In the genomic region with DNA sequence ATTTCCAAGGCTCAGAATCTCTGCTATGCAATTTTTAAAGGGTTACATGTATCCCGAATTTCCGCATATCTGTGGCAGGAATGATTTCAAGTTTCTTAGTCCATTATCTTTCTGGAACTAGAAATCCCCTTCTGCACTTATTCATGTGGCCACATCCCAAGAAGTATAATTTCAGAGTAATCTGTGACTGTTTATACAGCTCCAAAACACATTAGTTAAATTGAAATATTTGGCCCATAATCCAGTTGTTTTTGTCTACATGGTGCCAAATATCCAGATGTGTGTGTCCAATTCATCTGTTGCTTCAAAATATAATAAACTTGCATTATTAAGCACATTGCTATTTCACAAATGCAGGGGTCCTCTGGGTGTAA, we compare ENCODE assay signal across 17 cellular contexts.
DNase-seq lines count a peak whose midpoint lies in the region; ATAC-seq and TF ChIP-seq lines count a peak whose summit lies in the region.
"Had no signal": no experiment of that assay in that cellular context is flagged by ENCODE, and none has a peak within 500 bp of the region (broad histone marks: within the 10 kb centered on the region; RNA-seq: fewer than 3 reads in every experiment).

No MANE protein-coding gene starts in this region.

- no peak for TF ChIP-seq EP300 in transverse colon (IDR thresholded peaks at IDR 0.05; ENCODE audit: low read depth)

- ATAC-seq in body of pancreas, result peak; percentile 33
- peak; percentile 81 for ATAC-seq in Right ventricle myocardium superior (ENCODE audit: poor library complexity)
- no peak for ATAC-seq in PC-3

- H3K4me3 ChIP-seq in body of pancreas (no peak overlapping the region), osteoblast (ENCODE audit: insufficient read depth, low read length) (no peak overlapping the region), transverse colon (no peak overlapping the region), testis (no peak overlapping the region), PC-3 (ENCODE audit: low read length) (no peak overlapping the region)

- BruUV-seq in PC-3 (replicated peaks; lab: Mats Ljungman, UMichigan), result no TSS peak

- TF ChIP-seq CTCF in body of pancreas (IDR thresholded peaks at IDR 0.05) (no peak), osteoblast (IDR thresholded peaks at IDR 0.05; ENCODE audit: extremely low read depth, low read depth, low read length) (no peak), transverse colon (IDR thresholded peaks at IDR 0.05) (no peak), testis (IDR thresholded peaks at IDR 0.05) (no peak), PC-3 (conservative IDR thresholded peaks at IDR 0.05; ENCODE audit: low read depth, low read length) (no peak)

- H3K9me2 ChIP-seq in PC-3 (replicated peaks; ENCODE audit: low read length), result no peaks in the 10 kb centered on the region

- no peaks in the 10 kb centered on the region for H3F3A ChIP-seq in PC-3 (ENCODE audit: low read length, unreplicated experiment)

- H3K4me2 ChIP-seq in osteoblast (ENCODE audit: insufficient read depth, low read length) (peak overlapping the region; percentile 9), PC-3 (ENCODE audit: low read length) (no peak overlapping the region)

- no peaks in the 10 kb centered on the region for H3K79me2 ChIP-seq in osteoblast (ENCODE audit: insufficient read depth, low read length)
- H3K79me2 ChIP-seq in PC-3 (ENCODE audit: low read length), result no peaks in the 10 kb centered on the region

- no peaks in the 10 kb centered on the region for H3K9me3 ChIP-seq in body of pancreas
- H3K9me3 ChIP-seq in osteoblast (ENCODE audit: low read depth, low read length), result no peaks in the 10 kb centered on the region
- H3K9me3 ChIP-seq in transverse colon, result no peaks in the 10 kb centered on the region
- H3K9me3 ChIP-seq in testis, result no peaks in the 10 kb centered on the region
- H3K9me3 ChIP-seq in PC-3 (ENCODE audit: low read length), result no peaks in the 10 kb centered on the region

- intact Hi-C loops in body of pancreas (cut with DNase I), result no loop called here
- intact Hi-C loops in Right ventricle myocardium superior (cut with DNase I), result no loop called here
- intact Hi-C loops in transverse colon (cut with DNase I; ENCODE audit: low total_unique reads), result no loop called here
- intact Hi-C loops in testis (cut with DNase I; ENCODE audit: low total_unique reads), result no loop called here
- intact Hi-C loops in PC-3 (cut with micrococcal nuclease), result no loop called here

- POLR2A ChIA-PET in PC-3 (lab: Charles Lee; ENCODE audit: unreplicated experiment), result no interaction called here

- H3K27me3 ChIP-seq in body of pancreas (no peaks in the 10 kb centered on the region), osteoblast (ENCODE audit: insufficient read depth, low read length) (no peaks in the 10 kb centered on the region), transverse colon (no peaks in the 10 kb centered on the region), testis (no peaks in the 10 kb centered on the region), PC-3 (ENCODE audit: low read length) (no peaks in the 10 kb centered on the region)

- no peak overlapping the region for H2AFZ ChIP-seq in osteoblast (ENCODE audit: low read length)
- no peak overlapping the region for H2AFZ ChIP-seq in PC-3 (ENCODE audit: low read length)

- no peak for TF ChIP-seq POLR2A in body of pancreas (IDR thresholded peaks at IDR 0.05)
- TF ChIP-seq POLR2A in transverse colon (IDR thresholded peaks at IDR 0.05), result no peak
- TF ChIP-seq POLR2A in testis (IDR thresholded peaks at IDR 0.05), result no peak

- H3K9ac ChIP-seq in PC-3 (ENCODE audit: low read length), result no peak overlapping the region

- in situ Hi-C loops in transverse colon (cut with MboI; ENCODE audit: low pct_ligation_motif_present in 1 of 4, low pct_unique_long_range_greater_than_20kb in 1 of 4, low sequenced_read_pairs in 3 of 4), result no loop called here

- H4K20me1 ChIP-seq in osteoblast (ENCODE audit: insufficient read depth, low read length), result no peaks in the 10 kb centered on the region
- no peaks in the 10 kb centered on the region for H4K20me1 ChIP-seq in PC-3 (ENCODE audit: low read length)

- H3K36me3 ChIP-seq in body of pancreas (replicated peaks in 1 of 2; ENCODE audit: insufficient read depth in 1 of 2, low read depth in 2 of 2) (no peaks in the 10 kb centered on the region), osteoblast (ENCODE audit: insufficient read depth, low read length) (no peaks in the 10 kb centered on the region), transverse colon (no peaks in the 10 kb centered on the region), testis (ENCODE audit: low read depth, missing control alignments) (no peaks in the 10 kb centered on the region), PC-3 (ENCODE audit: low read depth, low read length) (no peaks in the 10 kb centered on the region)

- H3K4me1 ChIP-seq in body of pancreas, result no peaks in the 10 kb centered on the region
- H3K4me1 ChIP-seq in osteoblast (ENCODE audit: insufficient read depth, low read length), result peaks cover 10% of the 10 kb centered on the region
- H3K4me1 ChIP-seq in transverse colon, result peaks cover 0 to 8% (median 0%) of the 10 kb centered on the region in 4 donors
- H3K4me1 ChIP-seq in testis, result no peaks in the 10 kb centered on the region
- H3K4me1 ChIP-seq in PC-3 (ENCODE audit: insufficient read depth, low read length), result no peaks in the 10 kb centered on the region

- 52 to 57% methylated on average over 2 of the region's 2 CpGs for WGBS in body of pancreas, 2 donors
- WGBS in transverse colon (ENCODE audit: low coverage in 1 of 2), 2 donors, result 48 to 54% methylated on average over 2 of the region's 2 CpGs
- WGBS in testis, 2 donors, result 49 to 55% methylated on average over 2 of the region's 2 CpGs

- H3K27ac ChIP-seq in body of pancreas (no peak overlapping the region), osteoblast (ENCODE audit: low read depth, low read length) (peak overlapping the region; percentile 6), transverse colon (peak overlapping the region; percentile 30 to 68 (median 39)), testis (peak overlapping the region in 1 of 2 donors; percentile 36), PC-3 (ENCODE audit: low read length) (no peak overlapping the region)

- CTCF ChIA-PET in PC-3 (lab: Charles Lee), result no interaction called here

- DNase-seq in body of pancreas (no peak), Right ventricle myocardium superior (no peak), osteoblast (ENCODE audit: insufficient read length, low spot score, missing footprints) (no peak), transverse colon (no peak), testis (no peak), PC-3 (no peak), NAMALWA (ENCODE audit: low spot score) (no peak)
- DNase-seq in activated CD4-positive, alpha-beta T cell treated with anti-CD3 and anti-CD28 coated beads, Interleukin-2, amount 50 U/mL, for 1 hour, result no peak
- DNase-seq: activated CD4-positive, CD25-positive, alpha-beta regulatory T cell treated with anti-CD3 and anti-CD28 coated beads, Interleukin-2, amount 50 U/mL, for 72 hours; activated CD8-positive, alpha-beta memory T cell treated with anti-CD3 and anti-CD28 coated beads for 24 hours; activated naive CD4-positive, alpha-beta T cell treated with anti-CD3 and anti-CD28 coated beads, Interleukin-2, amount 10 ng/mL, durations not matched to agents 7 days and 5 days; activated T-cell treated with anti-CD3 and anti-CD28 coated beads, Interleukin-2, amount 50 U/mL, for 48 hours; CD4-positive, CD25-positive, alpha-beta regulatory T cell; kidney glomerular epithelial cell; NCI-H1417 treated with DMSO at 0.1 percent for 48 hours; SHP77; SW 1271 had no signal

Comparison
In these comparisons a context has a peak if more than half of its experiments do, and no peak if none do; other contexts are left out.
1. H3K27ac ChIP-seq: peak in osteoblast (single experiment) and transverse colon (4 of 4); none in body of pancreas (0 of 4) and PC-3 (single experiment).